8 cellular contexts compared by ENCODE assay signal in the genomic region with DNA sequence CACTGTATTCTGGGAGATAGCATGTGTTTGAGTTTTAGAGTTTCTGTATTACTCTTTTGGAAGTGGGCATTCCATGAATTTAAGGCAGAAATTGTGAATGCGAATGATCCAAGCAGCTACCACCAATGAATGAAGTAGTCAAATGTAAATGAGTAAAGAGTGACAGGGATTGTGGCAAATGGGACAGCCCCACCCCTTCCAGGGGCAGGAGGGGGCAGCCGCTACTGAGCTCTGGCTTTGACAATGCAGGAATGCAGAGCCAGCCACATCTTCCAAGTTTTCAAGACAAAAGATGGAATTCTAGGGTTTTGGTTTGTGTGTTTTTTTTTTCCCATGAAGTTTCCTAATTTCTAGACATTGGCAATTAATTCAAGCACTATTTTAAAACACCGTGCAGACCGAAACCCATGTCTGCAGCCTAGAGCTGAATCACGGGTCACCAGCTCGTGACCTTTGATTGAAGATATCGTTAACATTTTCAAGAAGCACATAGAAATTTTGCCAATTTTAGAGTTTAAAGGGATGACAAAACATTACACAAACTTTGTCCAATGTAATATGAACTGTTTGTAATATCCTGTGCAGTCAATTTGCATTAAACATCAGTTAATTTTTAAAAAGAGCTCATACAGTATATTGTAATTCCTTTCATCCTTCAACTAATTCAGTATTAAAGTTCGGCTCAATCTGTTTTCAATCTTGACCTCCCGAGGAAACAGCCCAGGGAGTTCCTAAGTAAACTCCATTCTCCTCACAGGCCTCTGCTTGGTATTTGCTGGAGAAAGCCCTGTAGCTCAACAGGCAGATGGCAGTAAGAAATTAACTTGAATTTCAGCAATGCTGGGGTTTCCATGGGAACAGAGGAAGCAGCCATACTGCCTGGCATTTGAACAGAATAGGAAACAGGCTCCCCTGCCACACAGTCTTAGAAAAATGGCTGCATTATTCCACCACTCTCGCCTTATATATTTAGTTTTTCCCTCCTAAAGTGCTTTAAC.
DNase-seq lines count a peak whose midpoint lies in the region; ATAC-seq and TF ChIP-seq lines count a peak whose summit lies in the region.

No MANE protein-coding gene starts in this region.

- H3K36me3 Mint-ChIP-seq in CD4-positive, alpha-beta T cell (ENCODE audit: low read depth), result no peaks in the 10 kb centered on the region

- H3K27me3 ChIP-seq in H7 (ENCODE audit: control insufficient read depth, insufficient read depth, low read length) (no peaks in the 10 kb centered on the region), heart right ventricle (no peaks in the 10 kb centered on the region), PC-9 (ENCODE audit: insufficient read depth, low read depth) (no peaks in the 10 kb centered on the region)
- no peaks in the 10 kb centered on the region for H3K27me3 ChIP-seq in CD4-positive, alpha-beta T cell (ENCODE audit: control insufficient read depth, insufficient read depth, low read length)

- peaks cover 5% of the 10 kb centered on the region for H3K27me3 Mint-ChIP-seq in CD4-positive, alpha-beta T cell

- ATAC-seq in heart right ventricle, result peak in 6 of 8 donors; percentile 56 to 75 (median 63)
- no peak for ATAC-seq in CD4-positive, alpha-beta T cell (ENCODE audit: poor library complexity)
- ATAC-seq in GM18868 (IDR thresholded peaks at IDR 0.05; ENCODE audit: unreplicated experiment), result no peak

- BruUV-seq in PC-9 (replicated peaks; lab: Mats Ljungman, UMichigan), result no TSS peak

- H3K4me1 Mint-ChIP-seq in CD4-positive, alpha-beta T cell (ENCODE audit: low read depth), result no peaks in the 10 kb centered on the region

- peak; percentile 49 for DNase-seq in H7
- no peak for DNase-seq in SK-N-MC (ENCODE audit: low read depth, low spot score)
- DNase-seq in heart right ventricle, result peak in 1 of 2 donors; percentile 30
- peak; percentile 62 for DNase-seq in pulmonary artery endothelial cell (ENCODE audit: low read depth, low spot score)
- DNase-seq in PC-9, result no peak
- DNase-seq in CD4-positive, alpha-beta T cell, result no peak
- DNase-seq in HUDEP-2 (lab: John Stamatoyannopoulos, UW; ENCODE audit: unreplicated experiment in 76 of 76), result no peak

- peaks cover 3% of the 10 kb centered on the region for H3K9me3 Mint-ChIP-seq in CD4-positive, alpha-beta T cell

- no peaks in the 10 kb centered on the region for H3K79me2 ChIP-seq in PC-9 (ENCODE audit: low read depth)

- no peaks in the 10 kb centered on the region for H3K36me3 ChIP-seq in H7 (replicated peaks; ENCODE audit: control insufficient read depth, insufficient read depth, low read length)
- no peaks in the 10 kb centered on the region for H3K36me3 ChIP-seq in SK-N-MC (ENCODE audit: insufficient read depth, low read length)
- no peaks in the 10 kb centered on the region for H3K36me3 ChIP-seq in heart right ventricle
- H3K36me3 ChIP-seq in PC-9 (ENCODE audit: low read depth), result no peaks in the 10 kb centered on the region

- POLR2A ChIA-PET in PC-9 (lab: Charles Lee; ENCODE audit: unreplicated experiment), result interaction anchor here (0.5 to 0.6 kb wide), 2 partner anchors 73 to 74 kb away, joined by 4 to 13 read pairs; no protein-coding TSS in a partner anchor
- POLR2A ChIA-PET in CD4-positive, alpha-beta T cell (lab: Charles Lee), result no interaction called here

- H3K4me1 ChIP-seq in heart right ventricle, result no peaks in the 10 kb centered on the region
- H3K4me1 ChIP-seq in PC-9 (replicated peaks; ENCODE audit: insufficient read depth), result peaks cover 5% of the 10 kb centered on the region

- H3K9ac ChIP-seq in SK-N-MC (ENCODE audit: insufficient read length), result peak overlapping the region; percentile 25

- CTCF ChIA-PET in PC-9 (lab: Charles Lee), result no interaction called here
- CTCF ChIA-PET in CD4-positive, alpha-beta T cell (lab: Charles Lee), result no interaction called here

- H3F3A ChIP-seq in PC-9 (ENCODE audit: insufficient read depth, low read depth), result no peaks in the 10 kb centered on the region

- H3K9me2 ChIP-seq in PC-9 (ENCODE audit: insufficient read depth), result no peaks in the 10 kb centered on the region

- WGBS in heart right ventricle, 2 donors, result 66 to 74% methylated on average over 10 of the region's 10 CpGs

- no peak overlapping the region for H3K4me3 Mint-ChIP-seq in CD4-positive, alpha-beta T cell

- H3K4me3 ChIP-seq in H7 (ENCODE audit: insufficient read depth, low read depth, low read length) (no peak overlapping the region), SK-N-MC (peak overlapping the region; percentile 4), heart right ventricle (no peak overlapping the region), PC-9 (no peak overlapping the region)

- H3K9me3 ChIP-seq in SK-N-MC (ENCODE audit: low read depth, low read length) (no peaks in the 10 kb centered on the region), heart right ventricle (peaks cover 0 to 5% (median 0%) of the 10 kb centered on the region in 11 donors), PC-9 (ENCODE audit: insufficient read depth, low read depth) (no peaks in the 10 kb centered on the region)
- no peaks in the 10 kb centered on the region for H3K9me3 ChIP-seq in CD4-positive, alpha-beta T cell (ENCODE audit: control insufficient read depth, low read length)

- H3K27ac ChIP-seq in SK-N-MC, result peak overlapping the region; percentile 86
- no peak overlapping the region for H3K27ac ChIP-seq in heart right ventricle
- no peak overlapping the region for H3K27ac ChIP-seq in PC-9
- H3K27ac ChIP-seq in CD4-positive, alpha-beta T cell (ENCODE audit: low read depth, low read length), result no peak overlapping the region

- no peaks in the 10 kb centered on the region for H4K20me1 ChIP-seq in PC-9 (ENCODE audit: insufficient read depth)

- H3K27ac Mint-ChIP-seq in CD4-positive, alpha-beta T cell, result no peak overlapping the region

- H3K4me2 ChIP-seq in PC-9, result no peak overlapping the region

- intact Hi-C loops in heart right ventricle (cut with DNase I) (no loop called here), PC-9 (cut with micrococcal nuclease; ENCODE audit: unreplicated experiment) (no loop called here)
- intact Hi-C loops in CD4-positive, alpha-beta T cell (cut with DNase I, micrococcal nuclease), result no loop called here

- H2AFZ ChIP-seq in PC-9, result no peak overlapping the region

- TF ChIP-seq CTCF in heart right ventricle (IDR thresholded peaks at IDR 0.05) (peak in 4 of 9 donors; percentile 35 to 46 (median 39)), PC-9 (conservative IDR thresholded peaks at IDR 0.05) (no peak)
- TF ChIP-seq CTCF in CD4-positive, alpha-beta T cell (IDR thresholded peaks at IDR 0.05), result no peak

Comparison
In these comparisons a context has a peak if more than half of its experiments do, and no peak if none do; other contexts are left out.
1. DNase-seq: peak in H7 (single experiment) and pulmonary artery endothelial cell (single experiment); none in SK-N-MC (single experiment), PC-9 (0 of 2), CD4-positive, alpha-beta T cell (0 of 10) and HUDEP-2 (0 of 76).
2. ATAC-seq: peak in heart right ventricle (6 of 8); none in CD4-positive, alpha-beta T cell (single experiment) and GM18868 (single experiment).